ENCODE assay signal across 8 cellular contexts in the genomic region with DNA sequence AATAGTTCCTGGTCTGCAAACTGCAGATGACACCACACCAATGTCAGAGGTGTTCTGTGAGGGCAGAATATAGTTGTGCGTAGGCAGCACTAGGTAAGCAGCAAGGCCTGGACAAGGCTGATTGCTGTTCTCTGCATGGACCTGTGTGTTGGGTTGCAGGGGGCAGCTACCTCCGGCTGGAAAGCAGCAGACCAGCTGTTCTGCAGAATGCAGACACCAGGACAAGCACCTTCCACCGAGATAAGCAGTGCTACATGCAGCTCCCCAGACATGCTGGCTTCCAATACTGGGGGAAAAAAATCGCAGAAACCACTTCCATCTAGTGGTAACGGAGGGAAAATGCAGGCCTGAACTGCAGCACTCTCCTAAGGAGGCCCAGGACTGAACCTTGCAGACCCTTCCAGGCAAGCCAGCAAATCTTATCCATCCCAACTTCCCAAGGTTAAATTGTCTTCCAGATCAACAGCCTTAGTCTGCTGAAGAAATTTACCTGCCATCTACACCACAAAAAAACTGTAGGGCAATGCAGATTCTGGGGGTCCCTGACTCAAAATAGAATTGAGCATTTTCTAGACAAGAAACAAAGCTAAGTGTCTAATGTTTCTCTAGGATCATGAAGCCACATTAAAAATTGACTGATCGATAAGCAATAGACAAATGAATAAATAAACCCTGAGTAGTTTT. TPM values are rescaled to one million over a fixed set of nuclear protein-coding genes. Genes with fewer than 3 reads are reported as not detected.
A peak's percentile ranks its signal among the peaks of the same experiment; 100 is the strongest.
DNase-seq lines count a peak whose midpoint lies in the region; TF ChIP-seq lines count a peak whose summit lies in the region.

No MANE protein-coding gene starts in this region.

- H3K4me3 ChIP-seq in KMS-11 (IDR thresholded peaks at IDR 0.05; ENCODE audit: insufficient read depth, low read depth, low read length) = no peak overlapping the region

- no peaks in the 10 kb centered on the region for H3K4me1 ChIP-seq in KMS-11 (ENCODE audit: low read depth, poor library complexity, severe bottlenecking)

- H4K20me1 ChIP-seq in KMS-11 (ENCODE audit: insufficient read depth) = no peaks in the 10 kb centered on the region

- H3K27ac ChIP-seq in KMS-11 = no peak overlapping the region

- TF ChIP-seq CTCF in KMS-11 (conservative IDR thresholded peaks at IDR 0.05; ENCODE audit: low read depth, low read length) = peak; percentile 64

- H3K27me3 ChIP-seq in KMS-11 (ENCODE audit: insufficient read depth, low read depth) = no peaks in the 10 kb centered on the region

- no peak for TF ChIP-seq POLR2A in erythroblast (IDR thresholded peaks at IDR 0.05; ENCODE audit: low read length)

- no peak overlapping the region for H3K9ac ChIP-seq in KMS-11

- DNase-seq in DMS153 (lab: John Stamatoyannopoulos, UW) (peak; percentile 78), GM19240 (ENCODE audit: insufficient read length, low spot score) (peak; percentile 38), RKO (ENCODE audit: low spot score) (peak; percentile 65), erythroblast (lab: John Stamatoyannopoulos, UW) (peak; percentile 30 to 49), mucosa of gallbladder (ENCODE audit: low spot score) (peak; percentile 35), cortex of kidney (lab: John Stamatoyannopoulos, UW) (no peak)
- DNase-seq in activated effector memory CD4-positive, alpha-beta T cell treated with Interleukin-2 at 50 U/mL for 16 hours = no peak

- no peaks in the 10 kb centered on the region for H3K36me3 ChIP-seq in KMS-11 (ENCODE audit: insufficient read depth)

- H3K4me2 ChIP-seq in KMS-11 = no peak overlapping the region

- no peaks in the 10 kb centered on the region for H3K79me2 ChIP-seq in KMS-11 (ENCODE audit: insufficient read depth, low read depth)

- H2AFZ ChIP-seq in KMS-11 (ENCODE audit: low read depth) = no peak overlapping the region

RNA-seq across cellular contexts. Expression of gene COBL, which starts 50.5 kb away (rescaled TPM):
- 87.3 TPM for total RNA-seq in mucosa of gallbladder

Comparison
In these comparisons a context has a peak if more than half of its experiments do, and no peak if none do; other contexts are left out.
1. DNase-seq: peak in DMS153 (single experiment), GM19240 (single experiment), RKO (single experiment), erythroblast (2 of 2) and mucosa of gallbladder (single experiment); none in activated effector memory CD4-positive, alpha-beta T cell treated with Interleukin-2 at 50 U/mL for 16 hours (single experiment) and cortex of kidney (single experiment).